Comparison of ENCODE assay signal across 13 cellular contexts in the genomic region with DNA sequence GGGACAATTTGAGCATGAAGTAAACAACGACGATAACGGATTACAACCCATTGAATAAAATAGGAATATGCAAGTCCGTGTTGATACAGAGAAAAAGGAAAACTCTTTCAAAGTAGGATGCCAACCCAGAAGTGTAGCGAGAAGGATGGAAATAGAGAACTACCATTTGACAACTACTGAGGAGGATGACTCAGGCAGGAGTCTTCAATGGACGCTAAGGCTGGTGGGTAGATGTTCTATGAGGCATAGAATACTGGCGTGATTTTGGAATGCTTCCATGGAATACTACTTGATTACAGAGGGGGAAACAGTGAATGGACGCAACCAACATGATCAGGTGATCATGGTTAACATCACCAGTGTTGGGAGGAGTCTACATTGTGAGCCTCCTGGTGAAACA. TPM values are rescaled to one million over a fixed set of nuclear protein-coding genes. Genes with fewer than 3 reads are reported as not detected.
DNase-seq lines count a peak whose midpoint lies in the region; ATAC-seq, FAIRE-seq and TF ChIP-seq lines count a peak whose summit lies in the region.
"Had no signal": no experiment of that assay in that cellular context is flagged by ENCODE, and none has a peak within 500 bp of the region (broad histone marks: within the 10 kb centered on the region; RNA-seq: fewer than 3 reads in every experiment).

No MANE protein-coding gene starts in this region.

- ATAC-seq in GM21367 (IDR thresholded peaks at IDR 0.05; ENCODE audit: unreplicated experiment) (no peak), HG03025 (IDR thresholded peaks at IDR 0.05; ENCODE audit: low FRiP score, unreplicated experiment) (no peak)

- BruUV-seq in A673 (replicated peaks; lab: Mats Ljungman, UMichigan) (no TSS peak), OCI-LY7 (replicated peaks; lab: Mats Ljungman, UMichigan) (no TSS peak)

- H3K4me1 ChIP-seq in A673 (ENCODE audit: insufficient read depth, low read length, poor library complexity, severe bottlenecking) = no peaks in the 10 kb centered on the region
- peaks cover 9% of the 10 kb centered on the region for H3K4me1 ChIP-seq in OCI-LY7 (ENCODE audit: insufficient read depth, low read length, poor library complexity, severe bottlenecking)
- H3K4me1 ChIP-seq in keratinocyte (ENCODE audit: control insufficient read depth, extremely low read depth, insufficient read depth, low read length) = peaks cover 11% of the 10 kb centered on the region

- CTCF ChIA-PET in A673 (lab: Charles Lee) = no interaction called here
- CTCF ChIA-PET in OCI-LY7 (lab: Charles Lee; ENCODE audit: unreplicated experiment) = no interaction called here

- peaks cover 8% of the 10 kb centered on the region for H3K27me3 ChIP-seq in A673 (replicated peaks; ENCODE audit: insufficient read depth, low read depth, low read length, poor library complexity)
- H3K27me3 ChIP-seq in HL-60 (ENCODE audit: insufficient read depth, poor library complexity, severe bottlenecking) = no peaks in the 10 kb centered on the region
- no peaks in the 10 kb centered on the region for H3K27me3 ChIP-seq in keratinocyte (ENCODE audit: control insufficient read depth, extremely low read depth, insufficient read depth, low read length)

- POLR2A ChIA-PET in A673 (lab: Charles Lee; ENCODE audit: low non-redundant PET) (no interaction called here), OCI-LY7 (lab: Charles Lee) (interaction anchor here (0.6 to 1.1 kb wide), 5 partner anchors 39 to 668 kb away, joined by 3 to 5 read pairs (median 3); partner anchors contain the start of gene MCU)

- no peaks in the 10 kb centered on the region for H3K36me3 ChIP-seq in A673 (ENCODE audit: insufficient read depth, low read length, poor library complexity, severe bottlenecking)
- H3K36me3 ChIP-seq in OCI-LY7 (ENCODE audit: insufficient read depth, low read length) = peaks cover under 1% of the 10 kb centered on the region; the same call in 1 of the 2 replicates
- H3K36me3 ChIP-seq in keratinocyte (ENCODE audit: control insufficient read depth in 2 of 2, extremely low read depth in 1 of 2, insufficient read depth in 2 of 2, low read length in 2 of 2) = no peaks in the 10 kb centered on the region
- H3K36me3 ChIP-seq: SJSA1 had no signal

- dilution Hi-C loops in keratinocyte (cut with MboI; ENCODE audit: extremely low pct_ligation_motif_present, low sequenced_read_pairs) = no loop called here

- H3K9me1 ChIP-seq in keratinocyte (ENCODE audit: control insufficient read depth, extremely low read depth, insufficient read depth, low read length) = no peaks in the 10 kb centered on the region

- H3K4me3 ChIP-seq in A673 (ENCODE audit: low read depth, low read length, poor library complexity, severe bottlenecking) (peak overlapping the region; percentile 58), HL-60 (replicated peaks; ENCODE audit: insufficient read depth, low read length) (no peak overlapping the region), OCI-LY7 (ENCODE audit: low read depth, low read length, poor library complexity, severe bottlenecking) (no peak overlapping the region), keratinocyte (ENCODE audit: control insufficient read depth in 2 of 3, extremely low read depth in 1 of 3, insufficient read depth in 2 of 3, low read depth in 1 of 3, low read length in 3 of 3) (no peak overlapping the region)
- H3K4me3 ChIP-seq: lung had no signal

- no peak overlapping the region for H3K27ac ChIP-seq in A673 (ENCODE audit: low read depth, low read length, poor library complexity, severe bottlenecking)
- peak overlapping the region; percentile 88; the same call in 1 of the 2 replicates for H3K27ac ChIP-seq in HL-60 (replicated peaks)
- H3K27ac ChIP-seq in OCI-LY7 (ENCODE audit: low read depth, low read length, poor library complexity, severe bottlenecking) = no peak overlapping the region
- H3K27ac ChIP-seq in keratinocyte (ENCODE audit: control insufficient read depth, insufficient read depth, low read length) = no peak overlapping the region
- H3K27ac ChIP-seq: SJSA1 had no signal

- FAIRE-seq in keratinocyte (lab: Jason Lieb, UNC) = no peak

- intact Hi-C loops in A673 (cut with micrococcal nuclease; ENCODE audit: unreplicated experiment) (no loop called here), OCI-LY7 (cut with micrococcal nuclease; ENCODE audit: unreplicated experiment) (no loop called here)

- H3K79me2 ChIP-seq in OCI-LY7 (ENCODE audit: insufficient read depth, low read depth, low read length) = no peaks in the 10 kb centered on the region
- no peaks in the 10 kb centered on the region for H3K79me2 ChIP-seq in keratinocyte (ENCODE audit: control insufficient read depth, insufficient read depth, low read length)

- H3K9ac ChIP-seq in keratinocyte (ENCODE audit: control insufficient read depth, extremely low read depth, insufficient read depth, low read length) = no peak overlapping the region

- H2AFZ ChIP-seq in OCI-LY7 (ENCODE audit: low read length) (peak overlapping the region; percentile 85; the same call in 1 of the 2 replicates), keratinocyte (ENCODE audit: control insufficient read depth, low read length) (no peak overlapping the region)

- H3K4me2 ChIP-seq in OCI-LY7 (ENCODE audit: low read length) = peak overlapping the region; percentile 83
- H3K4me2 ChIP-seq in keratinocyte (ENCODE audit: control insufficient read depth, extremely low read depth, insufficient read depth, low read depth, low read length) = peak overlapping the region; percentile 90

- TF ChIP-seq CTCF in A673 (conservative IDR thresholded peaks at IDR 0.05; ENCODE audit: low read depth, low read length) (no peak), HL-60 (IDR thresholded peaks at IDR 0.05; ENCODE audit: insufficient read depth, low read length) (no peak), OCI-LY7 (conservative IDR thresholded peaks at IDR 0.05; ENCODE audit: low read length) (no peak), keratinocyte (optimal IDR thresholded peaks at IDR 0.05 in 1 of 3, IDR thresholded peaks at IDR 0.05 in 1 of 3, conservative IDR thresholded peaks at IDR 0.05 in 1 of 3; ENCODE audit: extremely low read depth in 1 of 3, insufficient read depth in 2 of 3, low read length in 3 of 3) (no peak)

- no peaks in the 10 kb centered on the region for H3K9me2 ChIP-seq in OCI-LY7 (ENCODE audit: insufficient read depth, low read length)

- no peaks in the 10 kb centered on the region for H4K20me1 ChIP-seq in OCI-LY7 (ENCODE audit: insufficient read depth, low read length)
- H4K20me1 ChIP-seq in keratinocyte (ENCODE audit: control insufficient read depth, extremely low read depth, insufficient read depth, low read length) = no peaks in the 10 kb centered on the region

- DNase-seq in A673 (ENCODE audit: low spot score) (no peak), HL-60 (ENCODE audit: low read depth in 1 of 2, low spot score in 1 of 2) (no peak), OCI-LY7 (ENCODE audit: low spot score) (no peak), keratinocyte (ENCODE audit: low read depth, low spot score) (no peak), amniotic stem cell (lab: John Stamatoyannopoulos, UW) (no peak), islet precursor cell (no peak)
- DNase-seq: activated CD4-positive, alpha-beta T cell treated with anti-CD3 and anti-CD28 coated beads for 1 hour; NCI-H526; stimulated activated naive B cell treated with anti-CD40 and anti-IgM and Interleukin-4, amounts not matched to agents 10 μg/mL and 1 μg/mL and 100 μg/mL, for 72 hours had no signal

- no peaks in the 10 kb centered on the region for H3K9me3 ChIP-seq in A673 (ENCODE audit: low read depth, low read length, poor library complexity, severe bottlenecking)
- H3K9me3 ChIP-seq in OCI-LY7 (ENCODE audit: low read length) = no peaks in the 10 kb centered on the region
- no peaks in the 10 kb centered on the region for H3K9me3 ChIP-seq in keratinocyte (ENCODE audit: control insufficient read depth, low read depth, low read length)
- H3K9me3 ChIP-seq: SJSA1 had no signal

RNA-seq across cellular contexts. Expression of gene CFAP70, which starts 0.8 kb away (rescaled TPM):
- total RNA-seq in A673 (2021) (0.06 and 0.13 TPM in 2 replicates), OCI-LY7 (2022) (0.94 and 1.1 TPM in 2 replicates)
- 0.26 and 1.9 TPM in 2 replicates for total RNA-seq in OCI-LY7 (2014; rRNA removed; shearing (Covaris generic))
- polyA plus RNA-seq in keratinocyte = 0.60 to 4.4 TPM (median 2.1 TPM) in 3 replicates
- polyA plus RNA-seq in keratinocyte (2011; ENCODE audit: low read depth) = 4.8 TPM
- polyA plus RNA-seq in keratinocyte (2011; cell fraction: cytosol; rRNA removed) = 0.27 and 0.61 TPM in 2 replicates
- polyA plus RNA-seq in keratinocyte (2011; cell fraction: nucleus; rRNA removed) = 12.5 and 14.9 TPM in 2 replicates
- polyA plus RNA-seq in keratinocyte (2012; ENCODE audit: low replicate concordance) = 0.61 and 3.4 TPM in 2 replicates
- polyA minus RNA-seq in keratinocyte = 2.8 to 3.2 TPM in 2 of 3 replicates, not detected in the other
- not detected for polyA minus RNA-seq in keratinocyte (2011; cell fraction: cytosol; rRNA and poly(A)+ RNA removed)
- polyA minus RNA-seq in keratinocyte (2011; cell fraction: nucleus; rRNA and poly(A)+ RNA removed) = 2.6 and 5.0 TPM in 2 replicates

RNA-seq across cellular contexts. Expression of gene ANXA7, which starts 54.4 kb away (rescaled TPM):
- total RNA-seq in A673 (2021) (151 and 156 TPM in 2 replicates), OCI-LY7 (2022) (86.5 and 86.6 TPM in 2 replicates)
- 36.5 and 52.0 TPM in 2 replicates for total RNA-seq in OCI-LY7 (2014; rRNA removed; shearing (Covaris generic))
- polyA plus RNA-seq in keratinocyte = 124 to 144 TPM (median 143 TPM) in 3 replicates
- polyA plus RNA-seq in keratinocyte (2011; ENCODE audit: low read depth) = 56.5 TPM
- 118 and 157 TPM in 2 replicates for polyA plus RNA-seq in keratinocyte (2011; cell fraction: cytosol; rRNA removed)
- 117 and 119 TPM in 2 replicates for polyA plus RNA-seq in keratinocyte (2011; cell fraction: nucleus; rRNA removed)
- polyA plus RNA-seq in keratinocyte (2012; ENCODE audit: low replicate concordance) = 81.6 and 104 TPM in 2 replicates
- 126 to 129 TPM (median 127 TPM) in 3 replicates for polyA minus RNA-seq in keratinocyte
- polyA minus RNA-seq in keratinocyte (2011; cell fraction: cytosol; rRNA and poly(A)+ RNA removed) = 76.2 TPM
- polyA minus RNA-seq in keratinocyte (2011; cell fraction: nucleus; rRNA and poly(A)+ RNA removed) = 54.2 and 83.2 TPM in 2 replicates
